Comparison of ENCODE assay signal across 23 cellular contexts in the genomic region with DNA sequence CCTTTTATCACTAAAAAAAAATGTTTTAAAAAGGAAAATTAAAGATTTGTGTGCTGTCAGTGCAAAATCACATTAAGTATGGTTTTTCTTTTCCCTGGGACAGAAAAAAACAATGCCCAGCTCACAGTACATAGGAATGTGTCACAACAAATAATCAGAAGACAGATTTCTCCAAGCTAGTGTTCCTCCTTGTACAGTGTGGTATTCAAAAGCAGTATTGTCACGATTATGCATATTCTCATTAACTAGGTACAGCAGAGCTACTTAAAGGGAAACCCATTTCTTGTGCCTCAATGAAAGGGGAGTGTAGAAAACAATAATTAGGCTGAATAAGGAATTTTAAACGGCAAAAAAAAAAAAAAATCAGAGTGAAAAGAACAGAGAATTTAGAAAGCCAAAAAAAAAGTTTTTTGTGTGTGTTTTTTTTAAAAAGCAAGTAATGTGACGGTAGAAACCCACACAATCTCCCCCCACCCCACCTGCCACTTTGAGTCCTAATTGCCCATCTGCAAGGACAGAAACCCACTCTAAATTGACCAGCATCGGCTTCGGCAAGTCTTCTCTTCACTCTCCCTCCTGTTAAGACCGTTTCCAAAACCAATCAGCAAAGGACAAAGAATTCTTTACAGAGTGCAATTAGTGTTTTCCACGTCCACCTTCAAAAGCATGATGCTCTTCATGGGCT. TPM values are rescaled to one million over a fixed set of nuclear protein-coding genes. Genes with fewer than 3 reads are reported as not detected.
DNase-seq lines count a peak whose midpoint lies in the region; ATAC-seq and TF ChIP-seq lines count a peak whose summit lies in the region.
"Had no signal": no experiment of that assay in that cellular context is flagged by ENCODE, and none has a peak within 500 bp of the region (broad histone marks: within the 10 kb centered on the region; RNA-seq: fewer than 3 reads in every experiment).

No MANE protein-coding gene starts in this region.

- 100% methylated on average over 2 of the region's 7 CpGs; no CpG with 5 or more reads in 1 of the 2 experiments for WGBS in IMR-90 (ENCODE audit: extremely low coverage in 2 of 2, insufficient read length in 1 of 2), 2 experiments
- WGBS in tibial nerve, 2 donors: 59 to 63% methylated on average over 7 of the region's 7 CpGs

- peak overlapping the region; percentile 54; the same call in 1 of the 2 replicates for H2BK120ac ChIP-seq in IMR-90 (ENCODE audit: low read depth, low read length)

- H3K9me1 ChIP-seq in IMR-90 (ENCODE audit: insufficient read depth, low read length): no peaks in the 10 kb centered on the region; the same call in 1 of the 2 replicates

- no peaks in the 10 kb centered on the region for H3K9me2 ChIP-seq in OCI-LY7 (ENCODE audit: insufficient read depth, low read length)

- peak overlapping the region; percentile 31 for H3K18ac ChIP-seq in IMR-90 (ENCODE audit: low read depth, low read length)

- no peak for TF ChIP-seq CTCF in IMR-90 (conservative IDR thresholded peaks at IDR 0.05; ENCODE audit: low read depth, low read length)
- TF ChIP-seq CTCF in MCF 10A (IDR thresholded peaks at IDR 0.05; ENCODE audit: unreplicated experiment): no peak
- no peak for TF ChIP-seq CTCF in neural crest cell (conservative IDR thresholded peaks at IDR 0.05)
- TF ChIP-seq CTCF in tibial nerve (IDR thresholded peaks at IDR 0.05): no peak
- no peak for TF ChIP-seq CTCF in OCI-LY7 (conservative IDR thresholded peaks at IDR 0.05; ENCODE audit: low read length)

- H2AFZ ChIP-seq in IMR-90 (replicated peaks; ENCODE audit: low read length, poor library complexity): no peak overlapping the region
- H2AFZ ChIP-seq in OCI-LY7 (ENCODE audit: low read length): no peak overlapping the region

- POLR2A ChIA-PET in IMR-90 (lab: Charles Lee; ENCODE audit: unreplicated experiment) (no interaction called here), MCF 10A (lab: Yijun Ruan, JAX) (interaction anchor here (0.6 to 1.1 kb wide), 10 partner anchors 10 to 1204 kb away, joined by 3 to 5 read pairs (median 3); a partner anchor contains a TSS), OCI-LY7 (lab: Charles Lee) (interaction anchor here (0.7 kb wide), 1 partner anchor 23 kb away, joined by 3 read pairs; no protein-coding TSS in a partner anchor)

- no peak overlapping the region for H3K14ac ChIP-seq in IMR-90 (replicated peaks; ENCODE audit: low read depth, low read length)

- BruUV-seq in IMR-90 (replicated peaks; lab: Mats Ljungman, UMichigan) (no TSS peak), MCF 10A (replicated peaks; lab: Mats Ljungman, UMichigan) (no TSS peak), OCI-LY7 (replicated peaks; lab: Mats Ljungman, UMichigan) (no TSS peak)

- H3K23ac ChIP-seq in IMR-90 (ENCODE audit: low read depth, low read length): no peak overlapping the region

- no peak for ATAC-seq in IMR-90 (ENCODE audit: low read depth)
- ATAC-seq: activated CD4-positive, CD25-positive, alpha-beta regulatory T cell treated with anti-CD3 and anti-CD28 coated beads, Interleukin-2, amount 50 U/mL, for 24 hours; stimulated activated naive B cell treated with anti-CD40 and anti-IgM and Interleukin-4, amounts not matched to agents 10 μg/mL and 1 μg/mL and 100 μg/mL, for 72 hours; upper lobe of right lung had no signal

- TF ChIP-seq RAD21 in IMR-90 (IDR thresholded peaks at IDR 0.05; ENCODE audit: low read length): no peak

- no peak overlapping the region for H3K9ac ChIP-seq in IMR-90 (ENCODE audit: low read depth, low read length)

- peak overlapping the region; percentile 68 for H2BK20ac ChIP-seq in IMR-90 (ENCODE audit: low read depth, low read length)

- H3K9me3 Mint-ChIP-seq in MCF 10A (ENCODE audit: unreplicated experiment): no peaks in the 10 kb centered on the region
- H3K9me3 Mint-ChIP-seq in neural crest cell: peaks cover 2% of the 10 kb centered on the region
- H3K9me3 Mint-ChIP-seq: activated T-helper 1 cell treated with anti-CD3 and anti-CD28 coated beads, Interleukin-12 subunit alpha, Interleukin-12 subunit beta, Interleukin-2, Interleukin-4 antibody, amounts not matched to agents 30 ng/mL and 10 ng/mL and 1 ng/mL, durations not matched to agents 14 hours and 24 hours and 36 hours; immature natural killer cell had no signal

- H3K4me3 Mint-ChIP-seq in MCF 10A (ENCODE audit: unreplicated experiment) (peak overlapping the region; percentile 46), neural crest cell (no peak overlapping the region)
- H3K4me3 Mint-ChIP-seq: activated naive CD8-positive, alpha-beta T cell treated with anti-CD3 and anti-CD28 coated beads, Interleukin-2, amount 10 ng/mL, durations not matched to agents 7 days and 5 days; activated T-helper 1 cell treated with anti-CD3 and anti-CD28 coated beads, Interleukin-12 subunit alpha, Interleukin-12 subunit beta, Interleukin-2, Interleukin-4 antibody, amounts not matched to agents 30 ng/mL and 10 ng/mL and 1 ng/mL, durations not matched to agents 14 hours and 24 hours and 36 hours; immature natural killer cell; stimulated activated naive B cell treated with anti-CD40 and anti-IgM and Interleukin-4, amounts not matched to agents 10 μg/mL and 1 μg/mL and 100 μg/mL, for 72 hours had no signal

- H3K4me1 Mint-ChIP-seq in MCF 10A (ENCODE audit: insufficient read depth, unreplicated experiment): peaks cover 34% of the 10 kb centered on the region
- H3K4me1 Mint-ChIP-seq in neural crest cell: peaks cover 17% of the 10 kb centered on the region
- H3K4me1 Mint-ChIP-seq: stimulated activated naive B cell treated with anti-CD40 and anti-IgM and Interleukin-4, amounts not matched to agents 10 μg/mL and 1 μg/mL and 100 μg/mL, for 72 hours had no signal

- intact Hi-C loops in IMR-90 (cut with micrococcal nuclease): loop anchor here (5.0 to 10.0 kb wide), 3 partner anchors 147 to 579 kb away; no protein-coding TSS in a partner anchor
- intact Hi-C loops in MCF 10A (cut with micrococcal nuclease): loop anchor here (5.0 to 10.0 kb wide), 3 partner anchors 102 to 622 kb away; a partner anchor contains a TSS
- intact Hi-C loops in OCI-LY7 (cut with micrococcal nuclease; ENCODE audit: unreplicated experiment): no loop called here

- H3K27me3 ChIP-seq in IMR-90 (ENCODE audit: control insufficient read depth, insufficient read depth, low read length) (no peaks in the 10 kb centered on the region), tibial nerve (no peaks in the 10 kb centered on the region), MG63 (no peaks in the 10 kb centered on the region)
- H3K27me3 ChIP-seq: BE2C, body of pancreas, pancreas, upper lobe of right lung had no signal

- in situ Hi-C loops in IMR-90 (cut with MboI; ENCODE audit: low sequenced_read_pairs): no loop called here

- H3K27ac ChIP-seq in IMR-90 (ENCODE audit: insufficient read depth, low read length): peak overlapping the region; percentile 39; the same call in 1 of the 2 replicates
- peak overlapping the region; percentile 11 to 62 (median 40) for H3K27ac ChIP-seq in tibial nerve
- no peak overlapping the region for H3K27ac ChIP-seq in OCI-LY7 (ENCODE audit: low read depth, low read length, poor library complexity, severe bottlenecking)
- H3K27ac ChIP-seq: body of pancreas, pancreas had no signal

- dilution Hi-C loops in IMR-90 (cut with HindIII; ENCODE audit: low sequenced_read_pairs, unreplicated experiment): no loop called here

- H3K36me3 Mint-ChIP-seq in MCF 10A (ENCODE audit: insufficient read depth, unreplicated experiment): no peaks in the 10 kb centered on the region
- H3K36me3 Mint-ChIP-seq in neural crest cell (ENCODE audit: low read depth): peaks cover 2% of the 10 kb centered on the region

- H4K20me1 ChIP-seq in IMR-90 (ENCODE audit: insufficient read depth, low read length) (no peaks in the 10 kb centered on the region), OCI-LY7 (ENCODE audit: insufficient read depth, low read length) (no peaks in the 10 kb centered on the region)

- H3K4ac ChIP-seq in IMR-90 (ENCODE audit: low read depth, low read length): 0 out of 2 replicates have a peak overlapping the region, but pooled peaks have one; percentile 16

- H4K8ac ChIP-seq in IMR-90 (ENCODE audit: low read depth in 2 of 2, low read length in 2 of 2): no peak overlapping the region

- H3K27ac Mint-ChIP-seq in MCF 10A (ENCODE audit: low read depth, unreplicated experiment) (peak overlapping the region; percentile 65), neural crest cell (ENCODE audit: unreplicated experiment) (peak overlapping the region; percentile 62)
- H3K27ac Mint-ChIP-seq: activated naive CD8-positive, alpha-beta T cell treated with anti-CD3 and anti-CD28 coated beads, Interleukin-2, amount 10 ng/mL, durations not matched to agents 7 days and 5 days; activated T-helper 1 cell treated with anti-CD3 and anti-CD28 coated beads, Interleukin-12 subunit alpha, Interleukin-12 subunit beta, Interleukin-2, Interleukin-4 antibody, amounts not matched to agents 30 ng/mL and 10 ng/mL and 1 ng/mL, durations not matched to agents 14 hours and 24 hours and 36 hours; stimulated activated naive B cell treated with anti-CD40 and anti-IgM and Interleukin-4, amounts not matched to agents 10 μg/mL and 1 μg/mL and 100 μg/mL, for 72 hours had no signal

- CTCF ChIA-PET in IMR-90 (lab: Yijun Ruan, JAX) (interaction anchor here (0.6 to 0.7 kb wide), 3 partner anchors 10 to 983 kb away, joined by 4 to 6 read pairs (median 4); no protein-coding TSS in a partner anchor), MCF 10A (lab: Yijun Ruan, JAX) (interaction anchor here (0.7 to 5.6 kb wide), 8 partner anchors 16 to 615 kb away, joined by 3 to 70 read pairs (median 3); no protein-coding TSS in a partner anchor), OCI-LY7 (lab: Charles Lee; ENCODE audit: unreplicated experiment) (no interaction called here)

- H3K27me3 Mint-ChIP-seq in MCF 10A (ENCODE audit: insufficient read depth, unreplicated experiment) (no peaks in the 10 kb centered on the region), neural crest cell (ENCODE audit: low read depth) (peaks cover 2% of the 10 kb centered on the region)
- H3K27me3 Mint-ChIP-seq: activated naive CD8-positive, alpha-beta T cell treated with anti-CD3 and anti-CD28 coated beads, Interleukin-2, amount 10 ng/mL, durations not matched to agents 7 days and 5 days; stimulated activated naive B cell treated with anti-CD40 and anti-IgM and Interleukin-4, amounts not matched to agents 10 μg/mL and 1 μg/mL and 100 μg/mL, for 72 hours had no signal

- H2AK9ac ChIP-seq in IMR-90 (replicated peaks; ENCODE audit: low read depth, low read length, poor library complexity): no peak overlapping the region

- no peak overlapping the region for H3K56ac ChIP-seq in IMR-90 (ENCODE audit: extremely low read depth, insufficient read depth, low read length)

- no peaks in the 10 kb centered on the region for H3K79me2 ChIP-seq in OCI-LY7 (ENCODE audit: insufficient read depth, low read depth, low read length)

- H3K36me3 ChIP-seq in IMR-90 (ENCODE audit: control insufficient read depth, insufficient read depth, low read length): no peaks in the 10 kb centered on the region
- H3K36me3 ChIP-seq in tibial nerve: peaks cover 0 to 3% (median 0%) of the 10 kb centered on the region in 3 donors
- H3K36me3 ChIP-seq in MG63: no peaks in the 10 kb centered on the region
- H3K36me3 ChIP-seq in OCI-LY7 (ENCODE audit: insufficient read depth, low read length): no peaks in the 10 kb centered on the region
- H3K36me3 ChIP-seq: BE2C, pancreas, upper lobe of right lung had no signal

- H3K4me3 ChIP-seq in IMR-90 (ENCODE audit: insufficient read depth, low read depth, low read length) (no peak overlapping the region), tibial nerve (no peak overlapping the region), MG63 (no peak overlapping the region), OCI-LY7 (ENCODE audit: low read depth, low read length, poor library complexity, severe bottlenecking) (no peak overlapping the region)
- H3K4me3 ChIP-seq: body of pancreas, pancreas, upper lobe of right lung had no signal

- H3K79me1 ChIP-seq in IMR-90 (ENCODE audit: low read depth in 1 of 2, low read length in 2 of 2): no peaks in the 10 kb centered on the region

- H2BK15ac ChIP-seq in IMR-90 (ENCODE audit: low read depth, low read length): no peak overlapping the region

- DNase-seq in IMR-90 (no peak), MCF 10A (ENCODE audit: unreplicated experiment) (no peak), neural crest cell (ENCODE audit: low read depth, low spot score) (no peak), tibial nerve (ENCODE audit: low spot score in 2 of 2) (no peak), MG63 (no peak), KG1 (lab: John Stamatoyannopoulos, UW) (no peak), OCI-LY7 (ENCODE audit: low spot score) (no peak)
- DNase-seq in activated CD4-positive, alpha-beta T cell treated with anti-CD3 and anti-CD28 coated beads for 48 hours: no peak
- DNase-seq: activated naive CD8-positive, alpha-beta T cell treated with anti-CD3 and anti-CD28 coated beads, Interleukin-2, amount 10 ng/mL, durations not matched to agents 7 days and 5 days; BE2C; Caco-2; cortex of kidney; immature natural killer cell; NCI-H1105; NCI-H2107; NK-92 treated with Interleukin-12 subunit alpha and Interleukin-12 subunit beta, amount 100 ng/mL, for 24 hours; pancreas; stimulated activated CD4-positive, alpha-beta T cell treated with anti-CD3 and anti-CD28 coated beads, Interleukin-1b, Interleukin-23, amount 100 ng/mL, for 48 hours; stimulated activated naive B cell treated with anti-CD40 and anti-IgM and Interleukin-4, amounts not matched to agents 10 μg/mL and 1 μg/mL and 100 μg/mL, for 72 hours; upper lobe of right lung had no signal

- H3K4me2 ChIP-seq in IMR-90 (ENCODE audit: low read depth, low read length): peak overlapping the region; percentile 36; the same call in 1 of the 2 replicates
- no peak overlapping the region for H3K4me2 ChIP-seq in OCI-LY7 (ENCODE audit: low read length)

- H4K5ac ChIP-seq in IMR-90 (ENCODE audit: low read depth, low read length): peak overlapping the region; percentile 47

- H2BK5ac ChIP-seq in IMR-90 (ENCODE audit: low read depth, low read length, poor library complexity, severe bottlenecking): no peak overlapping the region

- no peak for TF ChIP-seq EP300 in tibial nerve (IDR thresholded peaks at IDR 0.05)

- H3K9me3 ChIP-seq in IMR-90 (ENCODE audit: control insufficient read depth, insufficient read depth, low read length) (no peaks in the 10 kb centered on the region), tibial nerve (no peaks in the 10 kb centered on the region), MG63 (no peaks in the 10 kb centered on the region), OCI-LY7 (ENCODE audit: low read length) (no peaks in the 10 kb centered on the region)
- H3K9me3 ChIP-seq: BE2C, body of pancreas, Caco-2, pancreas, upper lobe of right lung had no signal

- H4K91ac ChIP-seq in IMR-90 (ENCODE audit: insufficient read depth, low read depth, low read length): peak overlapping the region; percentile 10; the same call in 1 of the 2 replicates

- H2AK5ac ChIP-seq in IMR-90 (ENCODE audit: low read depth, low read length): peak overlapping the region; percentile 18; the same call in 1 of the 2 replicates

- TF ChIP-seq POLR2A in IMR-90 (IDR thresholded peaks at IDR 0.05; ENCODE audit: low read depth, low read length) (no peak), tibial nerve (IDR thresholded peaks at IDR 0.05) (no peak)

- H3K4me1 ChIP-seq in IMR-90 (ENCODE audit: control insufficient read depth, insufficient read depth, low read length) (peaks cover 12% of the 10 kb centered on the region), tibial nerve (peaks cover 0 to 48% (median 18%) of the 10 kb centered on the region in 4 donors), OCI-LY7 (ENCODE audit: insufficient read depth, low read length, poor library complexity, severe bottlenecking) (no peaks in the 10 kb centered on the region)
- H3K4me1 ChIP-seq: BE2C had no signal

RNA-seq across cellular contexts. Expression of a gene that starts 41.0 kb away (rescaled TPM):
- total RNA-seq in IMR-90 (2012; rRNA removed): 0.72 and 0.83 TPM in 2 replicates
- 0.83 and 1.1 TPM in 2 replicates for polyA plus RNA-seq in IMR-90 (2012; rRNA removed)
- 0.16 TPM in 2 replicates for polyA plus RNA-seq in IMR-90 (2012; cell fraction: cytosol; rRNA removed)
- 0.04 and 0.45 TPM in 2 replicates for polyA plus RNA-seq in IMR-90 (2012; cell fraction: nucleus; rRNA removed; ENCODE audit: low replicate concordance)
- total RNA-seq in MCF 10A (2022): 4.3 and 7.6 TPM in 2 replicates
- total RNA-seq in neural crest cell: 8.9 TPM in 2 replicates
- total RNA-seq in tibial nerve: 10 to 100 TPM; 11.2 to 23.8 (median 16.0) TPM
- total RNA-seq in MG63 (2014; rRNA removed; shearing (Covaris generic); ENCODE audit: low replicate concordance): 2.9 and 4.4 TPM in 2 replicates
- total RNA-seq in OCI-LY7 (2014; rRNA removed; shearing (Covaris generic)): not detected in 2 replicates
- total RNA-seq in OCI-LY7 (2022): not detected in 2 replicates
